ENCODE assay signal across 29 cellular contexts in the genomic region with DNA sequence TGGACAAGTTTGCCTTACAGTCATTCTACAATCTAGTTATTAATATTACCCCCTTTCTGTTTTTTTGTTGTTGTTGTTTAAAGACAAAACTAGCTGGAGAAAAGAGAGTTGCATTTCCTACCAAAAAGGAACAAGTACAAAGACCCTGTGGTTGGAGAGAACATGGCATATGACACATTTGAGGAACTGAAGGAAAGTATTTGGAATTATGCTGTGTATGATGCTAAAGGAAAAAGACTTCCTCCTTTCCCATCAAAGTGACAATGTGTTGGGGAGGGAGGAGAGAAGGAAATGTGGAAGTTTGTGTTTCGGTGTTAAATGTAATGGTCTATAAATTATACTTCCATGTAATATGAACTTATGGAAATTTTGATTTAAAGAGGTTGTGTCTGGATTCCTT. TPM values are rescaled to one million over a fixed set of nuclear protein-coding genes. Genes with fewer than 3 reads are reported as not detected.
"Had no signal": no experiment of that assay in that cellular context is flagged by ENCODE, and none has a peak within 500 bp of the region (broad histone marks: within the 10 kb centered on the region; RNA-seq: fewer than 3 reads in every experiment).

No MANE protein-coding gene starts in this region.

- DNase-seq: islet precursor cell; left ventricle myocardium inferior; naive B cell; natural killer cell; nephron progenitor cell; occipital lobe; ovary; right lobe of liver; stimulated activated CD4-positive, alpha-beta T cell treated with anti-CD3 and anti-CD28 coated beads, Interleukin-1b, Interleukin-23, amount 100 ng/mL, for 48 hours; stimulated activated CD4-positive, alpha-beta T cell treated with anti-CD3 and anti-CD28 coated beads, Interleukin-2, amount 100 ng/mL, for 48 hours; stimulated activated CD4-positive, alpha-beta T cell treated with anti-CD3 and anti-CD28 coated beads, Interleukin-4, amount 100 ng/mL, for 4 hours; stimulated activated CD8-positive, alpha-beta memory T cell treated with anti-CD3 and anti-CD28 coated beads, Interleukin-4, amount 100 ng/mL, for 48 hours; stimulated activated naive CD4-positive, alpha-beta T cell treated with Interleukin-2 at 50 U/mL for 16 hours; stimulated activated naive CD8-positive, alpha-beta T cell treated with anti-CD3 and anti-CD28 coated beads, Interleukin-15, amount 100 ng/mL, for 72 hours; substantia nigra had no signal

- H3K4me1 ChIP-seq: left ventricle myocardium inferior, neural progenitor cell, right atrium auricular region, tibial nerve, vagina had no signal

- ATAC-seq: natural killer cell; right lobe of liver; stimulated activated memory B cell treated with anti-CD40 and anti-IgM and Interleukin-4, amounts not matched to agents 10 μg/mL and 1 μg/mL and 100 μg/mL, for 72 hours; stimulated activated naive CD8-positive, alpha-beta T cell treated with anti-CD3 and anti-CD28 coated beads, Interleukin-15, amount 100 ng/mL, for 72 hours had no signal

- H3K27ac ChIP-seq: hepatocyte, left ventricle myocardium inferior, neural progenitor cell, neutrophil, ovary, right atrium auricular region, right lobe of liver, tibial nerve, vagina had no signal

- H3K27me3 ChIP-seq: hepatocyte, ovary, right atrium auricular region, right lobe of liver, tibial nerve, vagina had no signal

- H3K9me3 ChIP-seq: neutrophil, ovary, right atrium auricular region, right lobe of liver, tibial nerve, vagina had no signal

- H3K36me3 ChIP-seq: left ventricle myocardium inferior, neural progenitor cell, neutrophil, ovary, right atrium auricular region, right lobe of liver, tibial nerve, vagina had no signal

- H3K27me3 Mint-ChIP-seq: stimulated activated memory B cell treated with anti-CD40 and anti-IgM and Interleukin-4, amounts not matched to agents 10 μg/mL and 1 μg/mL and 100 μg/mL, for 72 hours; stimulated activated naive CD8-positive, alpha-beta T cell treated with anti-CD3 and anti-CD28 coated beads, Interleukin-15, amount 100 ng/mL, for 72 hours had no signal

- H3K4me3 ChIP-seq: hepatocyte, left ventricle myocardium inferior, lung, neural progenitor cell, ovary, right atrium auricular region, right lobe of liver, smooth muscle cell, tibial nerve, vagina had no signal

- H3K27ac Mint-ChIP-seq: natural killer cell; nephron progenitor cell; neural progenitor cell; progenitor cell of endocrine pancreas; stimulated activated memory B cell treated with anti-CD40 and anti-IgM and Interleukin-4, amounts not matched to agents 10 μg/mL and 1 μg/mL and 100 μg/mL, for 72 hours; type B pancreatic cell had no signal

- H3K36me3 Mint-ChIP-seq: naive B cell; natural killer cell; neural progenitor cell; stimulated activated memory B cell treated with anti-CD40 and anti-IgM and Interleukin-4, amounts not matched to agents 10 μg/mL and 1 μg/mL and 100 μg/mL, for 72 hours; type B pancreatic cell had no signal

- H3K9me3 Mint-ChIP-seq: natural killer cell; nephron progenitor cell; neural progenitor cell; stimulated activated memory B cell treated with anti-CD40 and anti-IgM and Interleukin-4, amounts not matched to agents 10 μg/mL and 1 μg/mL and 100 μg/mL, for 72 hours; type B pancreatic cell had no signal

- H3K4me1 Mint-ChIP-seq: nephron progenitor cell; neural progenitor cell; stimulated activated memory B cell treated with anti-CD40 and anti-IgM and Interleukin-4, amounts not matched to agents 10 μg/mL and 1 μg/mL and 100 μg/mL, for 72 hours had no signal

- H3K4me3 Mint-ChIP-seq: naive B cell; natural killer cell; nephron progenitor cell; neural progenitor cell; stimulated activated memory B cell treated with anti-CD40 and anti-IgM and Interleukin-4, amounts not matched to agents 10 μg/mL and 1 μg/mL and 100 μg/mL, for 72 hours; stimulated activated naive CD8-positive, alpha-beta T cell treated with anti-CD3 and anti-CD28 coated beads, Interleukin-15, amount 100 ng/mL, for 72 hours; type B pancreatic cell had no signal

- H3K9ac ChIP-seq: neural progenitor cell had no signal

RNA-seq across cellular contexts. Expression of a gene that starts 15.2 kb away (rescaled TPM):
- total RNA-seq: hepatocyte, kidney epithelial cell, progenitor cell of endocrine pancreas, pulmonary artery endothelial cell, renal cortical epithelial cell, smooth muscle cell had no signal
- polyA plus RNA-seq: hepatocyte, smooth muscle cell had no signal
